5 cellular contexts compared by ENCODE assay signal in the genomic region with DNA sequence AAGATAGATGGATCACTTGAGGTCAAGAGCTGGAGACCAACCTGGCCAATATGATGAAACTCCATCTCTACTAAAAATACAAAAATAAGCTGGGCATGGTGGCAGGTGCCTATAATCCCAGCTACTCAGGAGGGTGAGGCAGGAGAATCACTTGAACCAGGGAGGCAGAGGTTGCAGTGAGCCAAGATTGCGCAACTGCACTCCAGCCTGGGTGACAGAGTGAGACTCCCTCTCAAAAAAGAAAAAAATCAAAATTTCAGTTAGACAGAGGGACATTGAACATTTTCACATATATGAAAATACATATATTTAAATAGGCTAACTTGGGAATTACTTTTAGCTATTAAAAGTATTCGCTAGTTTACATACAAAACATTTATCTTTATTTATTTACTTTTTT.
DNase-seq lines count a peak whose midpoint lies in the region; ATAC-seq, FAIRE-seq and TF ChIP-seq lines count a peak whose summit lies in the region.
"Not testable (repeated sequence)": the region's sequence is repeated elsewhere in the genome, so short reads cannot be mapped to it uniquely, and the experiment has no call there.

No MANE protein-coding gene starts in this region.

- not testable (repeated sequence) for H3K9me3 ChIP-seq in IMR-90 (ENCODE audit: control insufficient read depth, insufficient read depth, low read length); K562 (replicated peaks; ENCODE audit: control insufficient read depth, insufficient read depth, low read depth, low read length); left lung; small intestine (ENCODE audit: control insufficient read depth, low read depth)

- not testable (repeated sequence) for H3K79me1 ChIP-seq in IMR-90 (ENCODE audit: low read depth in 1 of 2, low read length in 2 of 2)

- FAIRE-seq in K562 (lab: Jason Lieb, UNC), result not testable (repeated sequence)
- FAIRE-seq in frontal cortex (lab: Jason Lieb, UNC), result peak; percentile 79
- FAIRE-seq in small intestine (lab: Jason Lieb, UNC), result peak; percentile 76

- H3K27ac ChIP-seq in IMR-90 (ENCODE audit: insufficient read depth, low read length); K562 (ENCODE audit: extremely low read depth, low read depth, low read length); left lung; small intestine (ENCODE audit: low read depth in 1 of 2, low read length in 1 of 2): not testable (repeated sequence)

- H2BK15ac ChIP-seq in IMR-90 (ENCODE audit: low read depth, low read length), result not testable (repeated sequence)

- in situ Hi-C loops in IMR-90 (cut with MboI; ENCODE audit: low sequenced_read_pairs); K562 (cut with MboI): not testable (repeated sequence)

- not testable (repeated sequence) for H2BK5ac ChIP-seq in IMR-90 (ENCODE audit: low read depth, low read length, poor library complexity, severe bottlenecking)

- POLR2A ChIA-PET in IMR-90 (lab: Charles Lee; ENCODE audit: unreplicated experiment); K562 (lab: Yijun Ruan, JAX): not testable (repeated sequence)

- H3K4me1 ChIP-seq in IMR-90 (ENCODE audit: control insufficient read depth, insufficient read depth, low read length); K562 (replicated peaks in 1 of 2; ENCODE audit: control insufficient read depth in 2 of 2, insufficient read depth in 2 of 2, low read length in 2 of 2); left lung; small intestine (ENCODE audit: control insufficient read depth in 2 of 2, insufficient read depth in 1 of 2, low read depth in 1 of 2, low read length in 1 of 2): not testable (repeated sequence)

- TF ChIP-seq CTCF in IMR-90 (conservative IDR thresholded peaks at IDR 0.05; ENCODE audit: low read depth, low read length); K562 (IDR thresholded peaks at IDR 0.05 in 2 of 3, conservative IDR thresholded peaks at IDR 0.05 in 1 of 3; ENCODE audit: insufficient read depth in 2 of 3, low read depth in 1 of 3, low read length in 3 of 3); left lung (IDR thresholded peaks at IDR 0.05): not testable (repeated sequence)

- H3K79me2 ChIP-seq in K562 (ENCODE audit: control insufficient read depth, insufficient read depth, low read length), result not testable (repeated sequence)

- H2AK9ac ChIP-seq in IMR-90 (replicated peaks; ENCODE audit: low read depth, low read length, poor library complexity), result not testable (repeated sequence)

- CTCF ChIA-PET in IMR-90 (lab: Yijun Ruan, JAX); K562 (lab: Yijun Ruan, JAX; ENCODE audit: low intra/inter-chr PET ratio): not testable (repeated sequence)

- not testable (repeated sequence) for H2BK120ac ChIP-seq in IMR-90 (ENCODE audit: low read depth, low read length)

- H4K20me1 ChIP-seq in IMR-90 (ENCODE audit: insufficient read depth, low read length); K562 (replicated peaks; ENCODE audit: control insufficient read depth, insufficient read depth, low read length): not testable (repeated sequence)

- H4K8ac ChIP-seq in IMR-90 (ENCODE audit: low read depth in 2 of 2, low read length in 2 of 2), result not testable (repeated sequence)

- H2AFZ ChIP-seq in IMR-90 (replicated peaks; ENCODE audit: low read length, poor library complexity); K562 (ENCODE audit: low read depth, low read length): not testable (repeated sequence)

- not testable (repeated sequence) for H3K4me3 ChIP-seq in IMR-90 (ENCODE audit: insufficient read depth, low read depth, low read length); K562; left lung; small intestine (ENCODE audit: low read depth in 1 of 2, low read length in 2 of 2)

- not testable (repeated sequence) for H4K91ac ChIP-seq in IMR-90 (ENCODE audit: insufficient read depth, low read depth, low read length)

- H3K9me1 ChIP-seq in IMR-90 (ENCODE audit: insufficient read depth, low read length); K562 (ENCODE audit: control insufficient read depth, insufficient read depth, low read length): not testable (repeated sequence)

- H3K14ac ChIP-seq in IMR-90 (replicated peaks; ENCODE audit: low read depth, low read length), result not testable (repeated sequence)

- not testable (repeated sequence) for TF ChIP-seq EP300 in K562 (IDR thresholded peaks at IDR 0.05; ENCODE audit: low read length)

- intact Hi-C loops in IMR-90 (cut with micrococcal nuclease), result loop anchor here (2.0 to 10.0 kb wide), 3 partner anchors 241 to 1547 kb away; no protein-coding TSS in a partner anchor
- intact Hi-C loops in K562 (cut with micrococcal nuclease), result loop anchor here (2.0 kb wide), 1 partner anchor 241 kb away; no protein-coding TSS in a partner anchor
- intact Hi-C loops in left lung (cut with DNase I), result not testable (repeated sequence)

- not testable (repeated sequence) for H4K5ac ChIP-seq in IMR-90 (ENCODE audit: low read depth, low read length)

- not testable (repeated sequence) for H3K9ac ChIP-seq in IMR-90 (ENCODE audit: low read depth, low read length); K562 (ENCODE audit: insufficient read depth in 1 of 2, low read depth in 2 of 2, low read length in 2 of 2)

- not testable (repeated sequence) for H3K4me2 ChIP-seq in IMR-90 (ENCODE audit: low read depth, low read length); K562 (ENCODE audit: insufficient read depth, low read length)

- not testable (repeated sequence) for H3K27me3 ChIP-seq in IMR-90 (ENCODE audit: control insufficient read depth, insufficient read depth, low read length); K562 (ENCODE audit: control insufficient read depth in 2 of 2, insufficient read depth in 2 of 2, low read length in 2 of 2); left lung; small intestine (ENCODE audit: control insufficient read depth in 2 of 2, insufficient read depth in 2 of 2, low read length in 2 of 2)

- TF ChIP-seq RAD21 in IMR-90 (IDR thresholded peaks at IDR 0.05; ENCODE audit: low read length); K562 (CRISPR knock-in tag; conservative IDR thresholded peaks at IDR 0.05 in 1 of 2, IDR thresholded peaks at IDR 0.05 in 1 of 2): not testable (repeated sequence)

- not testable (repeated sequence) for ATAC-seq in IMR-90 (ENCODE audit: low read depth); K562
- ATAC-seq in left lung, result peak; percentile 39

- not testable (repeated sequence) for H3K4ac ChIP-seq in IMR-90 (ENCODE audit: low read depth, low read length)

- H3K23ac ChIP-seq in IMR-90 (ENCODE audit: low read depth, low read length), result not testable (repeated sequence)

- not testable (repeated sequence) for H3K36me3 ChIP-seq in IMR-90 (ENCODE audit: control insufficient read depth, insufficient read depth, low read length); K562 (ENCODE audit: control insufficient read depth, insufficient read depth, low read length); left lung; small intestine (ENCODE audit: control insufficient read depth in 2 of 2, insufficient read depth in 2 of 2, low read length in 2 of 2)

- WGBS in IMR-90 (ENCODE audit: extremely low coverage in 2 of 2, insufficient read length in 1 of 2), 2 experiments, result no CpG with 5 or more reads among the region's 2 CpGs
- WGBS in K562 (ENCODE audit: insufficient coverage, low coverage, missing lambda C conversion rate), result 0% methylated on average over 2 of the region's 2 CpGs
- 78 to 92% (median 81%) methylated on average over 2 of the region's 2 CpGs for WGBS in small intestine, 3 donors

- not testable (repeated sequence) for BruUV-seq in IMR-90 (replicated peaks; lab: Mats Ljungman, UMichigan); K562 (replicated peaks; lab: Mats Ljungman, UMichigan)

- TF ChIP-seq POLR2A in IMR-90 (IDR thresholded peaks at IDR 0.05; ENCODE audit: low read depth, low read length); K562 (conservative IDR thresholded peaks at IDR 0.05): not testable (repeated sequence)

- not testable (repeated sequence) for H3K56ac ChIP-seq in IMR-90 (ENCODE audit: extremely low read depth, insufficient read depth, low read length)

- H2AK5ac ChIP-seq in IMR-90 (ENCODE audit: low read depth, low read length), result not testable (repeated sequence)

- DNase-seq in IMR-90; K562 (ENCODE audit: extremely low read depth in 1 of 4, low spot score in 3 of 4); frontal cortex (ENCODE audit: low spot score in 2 of 2); left lung; small intestine: not testable (repeated sequence)

- not testable (repeated sequence) for H2BK20ac ChIP-seq in IMR-90 (ENCODE audit: low read depth, low read length)

- dilution Hi-C loops in IMR-90 (cut with HindIII; ENCODE audit: low sequenced_read_pairs, unreplicated experiment), result not testable (repeated sequence)

- H3K18ac ChIP-seq in IMR-90 (ENCODE audit: low read depth, low read length), result not testable (repeated sequence)

TF ChIP-seq in IMR-90, 13 proteins besides CTCF, POLR2A, EP300 and RAD21:
- peak; percentile 23; the same call in 1 of the 2 replicates for TF ChIP-seq CEBPB (IDR thresholded peaks at IDR 0.05; ENCODE audit: low read depth, low read length)

TF ChIP-seq in K562, 482 proteins besides CTCF, POLR2A, EP300 and RAD21:
- TF ChIP-seq CEBPG (CRISPR knock-in tag; IDR thresholded peaks at IDR 0.05), result not testable (repeated sequence)
- TF ChIP-seq CEBPG (tag; conservative IDR thresholded peaks at IDR 0.05 in 1 of 2, IDR thresholded peaks at IDR 0.05 in 1 of 2) (peak in 1 of 2 experiments; percentile 78; a peak in 2 of 4 replicates), CEBPB (tag; IDR thresholded peaks at IDR 0.05) (peak; percentile 58)
